In genomic region chr3:182233957-182234356, GRCh38 we compare ENCODE assay signal across 31 cellular contexts.
"Had no signal": no experiment of that assay in that cellular context is flagged by ENCODE, and none has a peak within 500 bp of the region (broad histone marks: within the 10 kb centered on the region; RNA-seq: fewer than 3 reads in every experiment).

No MANE protein-coding gene starts in this region.

- H3K27ac ChIP-seq: brain microvascular endothelial cell, cardiac muscle cell, KMS-11, SJCRH30, SK-N-MC had no signal

- H3K4me2 ChIP-seq: KMS-11 had no signal

- H3K27me3 Mint-ChIP-seq: activated CD4-positive, alpha-beta memory T cell treated with anti-CD3 and anti-CD28 coated beads for 36 hours; activated naive CD8-positive, alpha-beta T cell treated with anti-CD3 and anti-CD28 coated beads for 36 hours; central memory CD8-positive, alpha-beta T cell had no signal

- H3K9me3 ChIP-seq: SJCRH30 had no signal

- H3K9me3 Mint-ChIP-seq: activated CD4-positive, alpha-beta memory T cell treated with anti-CD3 and anti-CD28 coated beads for 36 hours; activated naive CD8-positive, alpha-beta T cell treated with anti-CD3 and anti-CD28 coated beads for 36 hours; activated T-cell treated with anti-CD3 and anti-CD28 coated beads, Interleukin-2, amount 50 U/mL, for 4 hours; activated T-helper 1 cell treated with anti-CD3 and anti-CD28 coated beads, Interleukin-12 subunit alpha, Interleukin-12 subunit beta, Interleukin-2, Interleukin-4 antibody, amounts not matched to agents 30 ng/mL and 10 ng/mL and 1 ng/mL, durations not matched to agents 14 hours and 24 hours and 36 hours; WTC11 had no signal

- H3K36me3 ChIP-seq: brain microvascular endothelial cell, cardiac muscle cell, SJCRH30 had no signal

- H3K36me3 Mint-ChIP-seq: activated CD4-positive, alpha-beta memory T cell treated with anti-CD3 and anti-CD28 coated beads for 36 hours; activated naive CD8-positive, alpha-beta T cell treated with anti-CD3 and anti-CD28 coated beads for 36 hours; WTC11 had no signal

- H3K4me3 Mint-ChIP-seq: activated CD4-positive, alpha-beta memory T cell treated with anti-CD3 and anti-CD28 coated beads for 36 hours; activated naive CD8-positive, alpha-beta T cell treated with anti-CD3 and anti-CD28 coated beads for 36 hours; activated T-cell treated with anti-CD3 and anti-CD28 coated beads, Interleukin-2, amount 50 U/mL, for 4 hours; activated T-helper 1 cell treated with anti-CD3 and anti-CD28 coated beads, Interleukin-12 subunit alpha, Interleukin-12 subunit beta, Interleukin-2, Interleukin-4 antibody, amounts not matched to agents 30 ng/mL and 10 ng/mL and 1 ng/mL, durations not matched to agents 14 hours and 24 hours and 36 hours; central memory CD8-positive, alpha-beta T cell; WTC11 had no signal

- DNase-seq: activated CD4-positive, alpha-beta memory T cell treated with anti-CD3 and anti-CD28 coated beads for 36 hours; activated CD4-positive, alpha-beta T cell treated with anti-CD3 and anti-CD28 coated beads for 4 hours; activated CD4-positive, alpha-beta T cell treated with anti-CD3 and anti-CD28 coated beads, Interleukin-2, amount 50 U/mL, for 1 hour; activated CD4-positive, CD25-positive, alpha-beta regulatory T cell treated with anti-CD3 and anti-CD28 coated beads, Interleukin-2, amount 50 U/mL, for 72 hours; activated CD8-positive, alpha-beta memory T cell treated with anti-CD3 and anti-CD28 coated beads, Interleukin-2, amount 50 U/mL, for 4 hours; activated effector memory CD4-positive, alpha-beta T cell treated with Interleukin-2 at 50 U/mL for 16 hours; activated naive CD4-positive, alpha-beta T cell treated with anti-CD3 and anti-CD28 coated beads, Interleukin-2, amount 50 U/mL, for 16 hours; activated naive CD8-positive, alpha-beta T cell treated with anti-CD3 and anti-CD28 coated beads for 36 hours; activated T-cell treated with anti-CD3 and anti-CD28 coated beads for 4 hours; activated T-cell treated with anti-CD3 and anti-CD28 coated beads, Interleukin-2, amount 50 U/mL, for 4 hours; amniotic stem cell; aorta; brain microvascular endothelial cell; NCI-H1092 treated with DMSO at 0.1 percent for 48 hours; NCI-H1417; NCI-H1694; NCI-H1930; NCI-H2081 treated with DMSO at 0.1 percent for 48 hours; NCI-H345; NCI-H524 treated with DMSO at 0.1 percent for 48 hours; NK-92 treated with Interleukin-12 subunit alpha and Interleukin-12 subunit beta, amount 100 ng/mL, for 24 hours; SHP77; SJCRH30; T1000 had no signal

- H3K4me3 ChIP-seq: cardiac muscle cell, SJCRH30, SK-N-MC had no signal

- H3K27ac Mint-ChIP-seq: activated CD4-positive, alpha-beta memory T cell treated with anti-CD3 and anti-CD28 coated beads for 36 hours; activated naive CD8-positive, alpha-beta T cell treated with anti-CD3 and anti-CD28 coated beads for 36 hours; activated T-helper 1 cell treated with anti-CD3 and anti-CD28 coated beads, Interleukin-12 subunit alpha, Interleukin-12 subunit beta, Interleukin-2, Interleukin-4 antibody, amounts not matched to agents 30 ng/mL and 10 ng/mL and 1 ng/mL, durations not matched to agents 14 hours and 24 hours and 36 hours; WTC11 had no signal

- H3K27me3 ChIP-seq: brain microvascular endothelial cell, cardiac muscle cell, SJCRH30 had no signal

- H3K4me1 Mint-ChIP-seq: activated naive CD8-positive, alpha-beta T cell treated with anti-CD3 and anti-CD28 coated beads for 36 hours; central memory CD8-positive, alpha-beta T cell had no signal

- H3K9ac ChIP-seq: KMS-11 had no signal

- ATAC-seq: activated T-cell treated with anti-CD3 and anti-CD28 coated beads, Interleukin-2, amount 50 U/mL, for 4 hours; Panc1; WTC11 had no signal
